In the genomic region with DNA sequence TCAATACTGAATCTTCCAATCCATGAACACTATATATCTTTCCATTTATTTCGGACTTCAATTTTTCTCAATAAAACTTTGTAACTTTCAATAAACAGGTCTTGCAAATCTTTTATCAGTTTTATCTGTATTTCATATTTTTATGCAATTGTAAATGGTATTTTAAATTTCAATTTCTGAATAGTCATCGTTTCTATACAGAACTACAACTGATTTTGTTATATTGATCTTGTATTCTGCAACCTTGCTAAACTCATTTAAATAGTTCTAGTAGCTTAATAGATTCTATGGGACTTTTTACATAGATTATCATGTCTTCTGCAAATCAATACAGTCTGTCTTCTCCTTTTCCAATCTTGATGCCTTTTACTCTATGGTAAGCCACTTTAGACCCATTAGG, we compare ENCODE assay signal across 25 cellular contexts.
"Had no signal": no experiment of that assay in that cellular context is flagged by ENCODE, and none has a peak within 500 bp of the region (broad histone marks: within the 10 kb centered on the region; RNA-seq: fewer than 3 reads in every experiment).

No MANE protein-coding gene starts in this region.

- H3K9ac ChIP-seq: SK-N-SH had no signal

- H3K4me2 ChIP-seq: SK-N-SH had no signal

- DNase-seq: activated CD4-positive, alpha-beta memory T cell treated with anti-CD3 and anti-CD28 coated beads for 36 hours; activated CD4-positive, alpha-beta T cell treated with anti-CD3 and anti-CD28 coated beads, Interleukin-2, amount 10 ng/mL, durations not matched to agents 7 days and 5 days; activated CD4-positive, CD25-positive, alpha-beta regulatory T cell; activated CD8-positive, alpha-beta memory T cell treated with anti-CD3 and anti-CD28 coated beads, Interleukin-2, amount 50 U/mL, for 4 hours; activated effector memory CD4-positive, alpha-beta T cell treated with Interleukin-2 at 50 U/mL for 16 hours; activated naive CD4-positive, alpha-beta T cell; activated naive CD8-positive, alpha-beta T cell treated with anti-CD3 and anti-CD28 coated beads for 36 hours; adrenal gland; anterior cingulate cortex; NCI-H1092 treated with DMSO at 0.1 percent for 48 hours; NCI-H1417 treated with DMSO at 0.1 percent for 48 hours; NCI-H1694; NCI-H2107; NCI-H510A treated with DMSO at 0.1 percent for 48 hours; NCI-H69; NK-92 treated with Interleukin-12 subunit alpha and Interleukin-12 subunit beta, amount 100 ng/mL, for 24 hours; OCI-M1; Right ventricle myocardium superior; SJCRH30; SK-N-SH; T-helper 1 cell had no signal

- H3K27me3 Mint-ChIP-seq: activated CD4-positive, alpha-beta memory T cell treated with anti-CD3 and anti-CD28 coated beads for 36 hours; activated CD4-positive, alpha-beta T cell treated with anti-CD3 and anti-CD28 coated beads, Interleukin-2, amount 10 ng/mL, durations not matched to agents 7 days and 5 days; activated naive CD8-positive, alpha-beta T cell treated with anti-CD3 and anti-CD28 coated beads for 36 hours had no signal

- H3K4me3 ChIP-seq: adrenal gland, SJCRH30 had no signal

- H3K9me3 ChIP-seq: adrenal gland, SJCRH30, SK-N-SH had no signal

- H3K4me1 ChIP-seq: adrenal gland, SJCRH30 had no signal

- H3K27ac ChIP-seq: adrenal gland, RWPE1, SJCRH30, VCaP had no signal

- H3K9me3 Mint-ChIP-seq: activated CD4-positive, alpha-beta memory T cell treated with anti-CD3 and anti-CD28 coated beads for 36 hours; activated CD4-positive, alpha-beta T cell treated with anti-CD3 and anti-CD28 coated beads, Interleukin-2, amount 10 ng/mL, durations not matched to agents 7 days and 5 days; activated naive CD8-positive, alpha-beta T cell treated with anti-CD3 and anti-CD28 coated beads for 36 hours; activated T-helper 1 cell treated with anti-CD3 and anti-CD28 coated beads, Interleukin-12 subunit alpha, Interleukin-12 subunit beta, Interleukin-2, Interleukin-4 antibody, amounts not matched to agents 30 ng/mL and 10 ng/mL and 1 ng/mL, durations not matched to agents 14 hours and 24 hours and 36 hours had no signal

- H3K27ac Mint-ChIP-seq: activated CD4-positive, alpha-beta T cell treated with anti-CD3 and anti-CD28 coated beads, Interleukin-2, amount 10 ng/mL, durations not matched to agents 7 days and 5 days; activated naive CD8-positive, alpha-beta T cell treated with anti-CD3 and anti-CD28 coated beads for 36 hours; activated T-helper 1 cell treated with anti-CD3 and anti-CD28 coated beads, Interleukin-12 subunit alpha, Interleukin-12 subunit beta, Interleukin-2, Interleukin-4 antibody, amounts not matched to agents 30 ng/mL and 10 ng/mL and 1 ng/mL, durations not matched to agents 14 hours and 24 hours and 36 hours had no signal

- H3K27me3 ChIP-seq: adrenal gland, SJCRH30 had no signal

- H3K4me3 Mint-ChIP-seq: activated CD4-positive, alpha-beta memory T cell treated with anti-CD3 and anti-CD28 coated beads for 36 hours; activated CD4-positive, alpha-beta T cell treated with anti-CD3 and anti-CD28 coated beads, Interleukin-2, amount 10 ng/mL, durations not matched to agents 7 days and 5 days; activated naive CD8-positive, alpha-beta T cell treated with anti-CD3 and anti-CD28 coated beads for 36 hours; activated T-helper 1 cell treated with anti-CD3 and anti-CD28 coated beads, Interleukin-12 subunit alpha, Interleukin-12 subunit beta, Interleukin-2, Interleukin-4 antibody, amounts not matched to agents 30 ng/mL and 10 ng/mL and 1 ng/mL, durations not matched to agents 14 hours and 24 hours and 36 hours had no signal

- ATAC-seq: Panc1 had no signal
